ENCODE assay signal across 8 cellular contexts in the genomic region with DNA sequence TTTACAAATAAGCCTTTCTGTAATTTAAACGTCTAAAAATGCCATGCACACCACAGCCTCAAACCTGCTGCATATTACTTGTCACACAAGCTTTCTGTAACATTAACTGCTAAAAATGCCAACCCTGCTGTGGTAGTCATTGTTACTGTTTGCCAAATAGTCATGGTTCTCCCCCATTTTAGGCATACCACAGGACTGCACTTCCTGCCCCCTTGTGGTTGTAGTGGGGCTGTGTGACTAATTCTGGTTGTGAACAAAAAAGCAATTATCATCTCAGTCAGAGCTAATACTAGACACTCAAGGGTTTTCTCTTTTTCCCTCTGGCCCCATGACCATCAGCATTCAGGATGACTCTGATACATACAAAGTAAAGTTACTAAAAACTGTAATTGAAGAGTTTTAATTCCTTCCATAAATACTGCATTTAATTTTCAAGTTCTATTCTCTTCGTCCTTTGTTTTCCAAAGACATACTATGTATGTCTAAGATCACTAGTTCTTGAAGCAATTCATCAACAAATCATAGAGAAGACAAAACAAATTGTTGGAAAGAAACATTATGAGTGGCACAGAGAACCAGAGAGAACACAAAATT. TPM values are rescaled to one million over a fixed set of nuclear protein-coding genes. Genes with fewer than 3 reads are reported as not detected.
DNase-seq lines count a peak whose midpoint lies in the region; ATAC-seq and TF ChIP-seq lines count a peak whose summit lies in the region.

No MANE protein-coding gene starts in this region.

- no peak overlapping the region for H3K27ac Mint-ChIP-seq in immature natural killer cell

- no peaks in the 10 kb centered on the region for H3K27me3 ChIP-seq in MG63
- peaks cover 27% of the 10 kb centered on the region for H3K27me3 ChIP-seq in adrenal gland

- H3K36me3 ChIP-seq in MG63, result no peaks in the 10 kb centered on the region
- no peaks in the 10 kb centered on the region for H3K36me3 ChIP-seq in adrenal gland (replicated peaks in 1 of 2)

- no peaks in the 10 kb centered on the region for H3K36me3 Mint-ChIP-seq in immature natural killer cell

- no peak overlapping the region for H3K27ac ChIP-seq in adrenal gland

- H3K9me3 ChIP-seq in MG63, result no peaks in the 10 kb centered on the region
- no peaks in the 10 kb centered on the region for H3K9me3 ChIP-seq in adrenal gland (replicated peaks in 1 of 3)

- H3K4me3 ChIP-seq in MG63, result no peak overlapping the region
- H3K4me3 ChIP-seq in adrenal gland, result no peak overlapping the region

- no peaks in the 10 kb centered on the region for H3K4me1 Mint-ChIP-seq in immature natural killer cell

- no peak for TF ChIP-seq POLR2A in adrenal gland (IDR thresholded peaks at IDR 0.05)

- ATAC-seq in GM21723 (IDR thresholded peaks at IDR 0.05; ENCODE audit: unreplicated experiment) (peak; percentile 75), HG03135 (IDR thresholded peaks at IDR 0.05; ENCODE audit: unreplicated experiment) (no peak)

- no peaks in the 10 kb centered on the region for H3K4me1 ChIP-seq in adrenal gland (replicated peaks in 1 of 2)

- peak; percentile 46 to 59 (median 56) for TF ChIP-seq CTCF in adrenal gland (IDR thresholded peaks at IDR 0.05)

- H3K9me3 Mint-ChIP-seq in immature natural killer cell, result peaks cover 0 to 2% (median 0%) of the 10 kb centered on the region in 6 donors

- DNase-seq in activated CD4-positive, alpha-beta T cell treated with anti-CD3 and anti-CD28 coated beads for 48 hours, result peak; percentile 26
- no peak for DNase-seq in activated CD4-positive, alpha-beta T cell treated with anti-CD3 and anti-CD28 coated beads for 1 hour
- DNase-seq in MG63 (peak; percentile 25), adrenal gland (peak in 5 of 7 donors; percentile 24 to 51 (median 37)), left kidney (ENCODE audit: low read depth, low spot score) (peak; percentile 83), immature natural killer cell (no peak)

- H3K27me3 Mint-ChIP-seq in immature natural killer cell (ENCODE audit: low read depth in 3 of 3), result peaks cover 2 to 4% (median 2%) of the 10 kb centered on the region in 3 donors

- whole genome bisulfite sequencing in adrenal gland, 4 donors, result 55 to 66% (median 61%) methylated on average over 2 of the region's 2 CpGs

- intact Hi-C loops in adrenal gland (cut with DNase I), result loop anchor here in 1 of 2 donors (10.0 kb wide), 2 partner anchors 177 to 193 kb away; no protein-coding TSS in a partner anchor

- no peak overlapping the region for H3K4me3 Mint-ChIP-seq in immature natural killer cell

RNA-seq across cellular contexts. Expression of a gene that starts 5.7 kb away (rescaled TPM):
- total RNA-seq in MG63 (2014; rRNA removed; shearing (Covaris generic); ENCODE audit: low replicate concordance), result not detected in 2 replicates
- not detected for total RNA-seq in adrenal gland
- not detected for polyA plus RNA-seq in adrenal gland
- not detected for polyA plus RNA-seq in immature natural killer cell

Comparison
In these comparisons a context has a peak if more than half of its experiments do, and no peak if none do; other contexts are left out.
1. DNase-seq: peak in activated CD4-positive, alpha-beta T cell treated with anti-CD3 and anti-CD28 coated beads for 48 hours (single experiment), MG63 (single experiment), adrenal gland (5 of 7) and left kidney (single experiment); none in activated CD4-positive, alpha-beta T cell treated with anti-CD3 and anti-CD28 coated beads for 1 hour (single experiment) and immature natural killer cell (0 of 3).